Comparison of ENCODE assay signal across 7 cellular contexts in the genomic region with DNA sequence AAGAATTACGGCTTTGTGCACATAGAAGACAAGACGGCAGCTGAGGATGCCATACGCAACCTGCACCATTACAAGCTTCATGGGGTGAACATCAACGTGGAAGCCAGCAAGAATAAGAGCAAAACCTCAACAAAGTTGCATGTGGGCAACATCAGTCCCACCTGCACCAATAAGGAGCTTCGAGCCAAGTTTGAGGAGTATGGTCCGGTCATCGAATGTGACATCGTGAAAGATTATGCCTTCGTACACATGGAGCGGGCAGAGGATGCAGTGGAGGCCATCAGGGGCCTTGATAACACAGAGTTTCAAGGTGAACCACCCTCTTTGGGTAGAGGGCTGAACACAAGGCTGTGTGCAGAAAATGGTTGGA. TPM values are rescaled to one million over a fixed set of nuclear protein-coding genes. Genes with fewer than 3 reads are reported as not detected.
A peak's percentile ranks its signal among the peaks of the same experiment; 100 is the strongest.
DNase-seq lines count a peak whose midpoint lies in the region; ATAC-seq, FAIRE-seq and TF ChIP-seq lines count a peak whose summit lies in the region.
"Not testable (repeated sequence)": the region's sequence is repeated elsewhere in the genome, so short reads cannot be mapped to it uniquely, and the experiment has no call there.

No MANE protein-coding gene starts in this region.

- not testable (repeated sequence) for TF ChIP-seq CTCF in GM12865 (IDR thresholded peaks at IDR 0.05; ENCODE audit: insufficient read depth, low read depth, low read length, missing control alignments); OCI-LY1 (IDR thresholded peaks at IDR 0.05; ENCODE audit: low read length); bronchial epithelial cell (IDR thresholded peaks at IDR 0.05; ENCODE audit: insufficient read depth, low read length, severe bottlenecking); fibroblast of the aortic adventitia (IDR thresholded peaks at IDR 0.05; ENCODE audit: insufficient read depth, low read length); mesothelial cell of epicardium (IDR thresholded peaks at IDR 0.05; ENCODE audit: unreplicated experiment)

- peaks cover 82% of the 10 kb centered on the region for H3K36me3 Mint-ChIP-seq in activated CD8-positive, alpha-beta T cell treated with anti-CD3 and anti-CD28 coated beads, Interleukin-2, amount 10 ng/mL, durations not matched to agents 7 days and 5 days (ENCODE audit: low read depth)
- H3K36me3 Mint-ChIP-seq in mesothelial cell of epicardium: peaks cover 36% of the 10 kb centered on the region

- H3K9me3 ChIP-seq in OCI-LY1 (ENCODE audit: low read length): not testable (repeated sequence)

- peaks cover 16% of the 10 kb centered on the region for H3F3A ChIP-seq in OCI-LY1 (ENCODE audit: insufficient read depth, low read length)

- peak overlapping the region; percentile 96 for H3K9ac ChIP-seq in OCI-LY1 (ENCODE audit: low read length)

- peak; percentile 28 for FAIRE-seq in bronchial epithelial cell (lab: Jason Lieb, UNC)

- H2AFZ ChIP-seq in OCI-LY1 (ENCODE audit: low read length): not testable (repeated sequence)

- peak overlapping the region; percentile 100 for H3K4me2 ChIP-seq in OCI-LY1 (ENCODE audit: low read length)

- H3K36me3 ChIP-seq in OCI-LY1 (ENCODE audit: insufficient read depth, low read length) (peaks cover 83% of the 10 kb centered on the region), bronchial epithelial cell (ENCODE audit: control insufficient read depth, insufficient read depth, low read length) (peaks cover 15% of the 10 kb centered on the region)

- not testable (repeated sequence) for H3K27me3 Mint-ChIP-seq in activated CD8-positive, alpha-beta T cell treated with anti-CD3 and anti-CD28 coated beads, Interleukin-2, amount 10 ng/mL, durations not matched to agents 7 days and 5 days (ENCODE audit: low read depth); mesothelial cell of epicardium (ENCODE audit: low read depth)

- peaks cover 68% of the 10 kb centered on the region for H3K79me2 ChIP-seq in OCI-LY1 (ENCODE audit: insufficient read depth, low read length)

- not testable (repeated sequence) for H3K9me3 Mint-ChIP-seq in activated CD8-positive, alpha-beta T cell treated with anti-CD3 and anti-CD28 coated beads, Interleukin-2, amount 10 ng/mL, durations not matched to agents 7 days and 5 days (ENCODE audit: insufficient read depth); mesothelial cell of epicardium

- peak overlapping the region; percentile 98 for H3K27ac Mint-ChIP-seq in activated CD8-positive, alpha-beta T cell treated with anti-CD3 and anti-CD28 coated beads, Interleukin-2, amount 10 ng/mL, durations not matched to agents 7 days and 5 days
- H3K27ac Mint-ChIP-seq in mesothelial cell of epicardium: peak overlapping the region; percentile 100

- POLR2A ChIA-PET in activated CD8-positive, alpha-beta T cell treated with anti-CD3 and anti-CD28 coated beads, Interleukin-2, amount 10 ng/mL, durations not matched to agents 7 days and 5 days (lab: Charles Lee): interaction anchor here (0.6 to 6.3 kb wide), 9 partner anchors 10 to 204 kb away, joined by 3 to 78 read pairs (median 8); a partner anchor contains a TSS

- peaks cover 56% of the 10 kb centered on the region for H3K4me1 ChIP-seq in OCI-LY1 (ENCODE audit: insufficient read depth, low read length, severe bottlenecking)

- ATAC-seq in activated CD8-positive, alpha-beta T cell treated with anti-CD3 and anti-CD28 coated beads, Interleukin-2, amount 10 ng/mL, durations not matched to agents 7 days and 5 days: not testable (repeated sequence)

- not testable (repeated sequence) for H4K20me1 ChIP-seq in OCI-LY1 (ENCODE audit: insufficient read depth, low read length)

- not testable (repeated sequence) for H3K27me3 ChIP-seq in OCI-LY1 (ENCODE audit: insufficient read depth, low read length); bronchial epithelial cell (ENCODE audit: control insufficient read depth, insufficient read depth, low read length)

- H3K4me3 ChIP-seq in GM12865 (ENCODE audit: low read depth, low read length): peak overlapping the region; percentile 97
- peak overlapping the region; percentile 96 for H3K4me3 ChIP-seq in OCI-LY1 (ENCODE audit: low read depth, low read length, poor library complexity, severe bottlenecking)
- peak overlapping the region; percentile 84 for H3K4me3 ChIP-seq in bronchial epithelial cell (ENCODE audit: low read depth, low read length)
- H3K4me3 ChIP-seq in fibroblast of the aortic adventitia (ENCODE audit: low read depth, low read length): peak overlapping the region; percentile 91
- H3K4me3 ChIP-seq in skeletal muscle cell (ENCODE audit: low read depth, low read length): peak overlapping the region; percentile 91

- peaks cover 71% of the 10 kb centered on the region for H3K4me1 Mint-ChIP-seq in activated CD8-positive, alpha-beta T cell treated with anti-CD3 and anti-CD28 coated beads, Interleukin-2, amount 10 ng/mL, durations not matched to agents 7 days and 5 days (ENCODE audit: low read depth)
- H3K4me1 Mint-ChIP-seq in mesothelial cell of epicardium: peaks cover 63% of the 10 kb centered on the region

- DNase-seq in GM12865 (ENCODE audit: low read depth); activated CD8-positive, alpha-beta T cell treated with anti-CD3 and anti-CD28 coated beads, Interleukin-2, amount 10 ng/mL, durations not matched to agents 7 days and 5 days; bronchial epithelial cell (ENCODE audit: low read depth); fibroblast of the aortic adventitia (ENCODE audit: low read depth); mesothelial cell of epicardium (ENCODE audit: low spot score in 2 of 2, unreplicated experiment in 2 of 2); skeletal muscle cell (ENCODE audit: low read depth): not testable (repeated sequence)

- peak overlapping the region; percentile 98 for H3K4me3 Mint-ChIP-seq in activated CD8-positive, alpha-beta T cell treated with anti-CD3 and anti-CD28 coated beads, Interleukin-2, amount 10 ng/mL, durations not matched to agents 7 days and 5 days
- H3K4me3 Mint-ChIP-seq in mesothelial cell of epicardium: peak overlapping the region; percentile 97

- not testable (repeated sequence) for H3K27ac ChIP-seq in OCI-LY1 (ENCODE audit: low read depth, low read length, poor library complexity, severe bottlenecking)

- CTCF ChIA-PET in activated CD8-positive, alpha-beta T cell treated with anti-CD3 and anti-CD28 coated beads, Interleukin-2, amount 10 ng/mL, durations not matched to agents 7 days and 5 days (lab: Charles Lee): interaction anchor here (1.2 to 4.3 kb wide), 5 partner anchors 10 to 62 kb away, joined by 3 to 32 read pairs (median 11); a partner anchor contains a TSS

- H3K9me2 ChIP-seq in OCI-LY1 (ENCODE audit: low read depth, low read length): not testable (repeated sequence)

RNA-seq across cellular contexts. Expression of a gene that starts 1.3 kb away (rescaled TPM):
- 100 to 1,000 TPM; 118 to 121 TPM for total RNA-seq in activated CD8-positive, alpha-beta T cell treated with anti-CD3 and anti-CD28 coated beads, Interleukin-2, amount 10 ng/mL, durations not matched to agents 7 days and 5 days
- total RNA-seq in bronchial epithelial cell: 173 and 246 TPM in 2 replicates
- total RNA-seq in fibroblast of the aortic adventitia (ENCODE audit: low replicate concordance): 34.5 and 73.8 TPM in 2 replicates
- total RNA-seq in mesothelial cell of epicardium: 240 to 248 TPM (median 242 TPM) in 3 replicates

RNA-seq across cellular contexts. Expression of a gene that starts 23.4 kb away (rescaled TPM):
- total RNA-seq in activated CD8-positive, alpha-beta T cell treated with anti-CD3 and anti-CD28 coated beads, Interleukin-2, amount 10 ng/mL, durations not matched to agents 7 days and 5 days: 100 to 1,000 TPM; 168 to 182 TPM
- total RNA-seq in bronchial epithelial cell: 7.4 and 10.9 TPM in 2 replicates
- 11.4 and 26.9 TPM in 2 replicates for total RNA-seq in fibroblast of the aortic adventitia (ENCODE audit: low replicate concordance)
- total RNA-seq in mesothelial cell of epicardium: 126 to 135 TPM (median 128 TPM) in 3 replicates

RNA-seq across cellular contexts. Expression of a gene that starts 37.9 kb away (rescaled TPM):
- 10 to 100 TPM; 18.7 to 21.5 TPM for total RNA-seq in activated CD8-positive, alpha-beta T cell treated with anti-CD3 and anti-CD28 coated beads, Interleukin-2, amount 10 ng/mL, durations not matched to agents 7 days and 5 days
- 13.4 and 15.7 TPM in 2 replicates for total RNA-seq in bronchial epithelial cell
- total RNA-seq in fibroblast of the aortic adventitia (ENCODE audit: low replicate concordance): 7.5 and 23.9 TPM in 2 replicates
- 38.7 to 40.7 TPM (median 39.6 TPM) in 3 replicates for total RNA-seq in mesothelial cell of epicardium

RNA-seq across cellular contexts. Expression of a gene that starts 46.8 kb away (rescaled TPM):
- 10 to 100 TPM; 29.3 to 32.5 TPM for total RNA-seq in activated CD8-positive, alpha-beta T cell treated with anti-CD3 and anti-CD28 coated beads, Interleukin-2, amount 10 ng/mL, durations not matched to agents 7 days and 5 days
- total RNA-seq in bronchial epithelial cell (29.3 and 30.3 TPM in 2 replicates), fibroblast of the aortic adventitia (ENCODE audit: low replicate concordance) (28.3 and 54.4 TPM in 2 replicates), mesothelial cell of epicardium (79.8 to 81.4 TPM (median 80.7 TPM) in 3 replicates)

RNA-seq across cellular contexts. Expression of a gene that starts 46.9 kb away (rescaled TPM):
- under 1 TPM; 0.55 to 0.70 TPM for total RNA-seq in activated CD8-positive, alpha-beta T cell treated with anti-CD3 and anti-CD28 coated beads, Interleukin-2, amount 10 ng/mL, durations not matched to agents 7 days and 5 days
- total RNA-seq in bronchial epithelial cell (under 0.01 TPM in 2 replicates), fibroblast of the aortic adventitia (ENCODE audit: low replicate concordance) (0.45 and 1.1 TPM in 2 replicates), mesothelial cell of epicardium (0.25 to 0.42 TPM (median 0.41 TPM) in 3 replicates)
